ENCODE assay signal across 8 cellular contexts in genomic region chr3:88057650-88058321, GRCh38. TPM values are rescaled to one million over a fixed set of nuclear protein-coding genes. Genes with fewer than 3 reads are reported as not detected.
A peak's percentile ranks its signal among the peaks of the same experiment; 100 is the strongest.
DNase-seq lines count a peak whose midpoint lies in the region; ATAC-seq and TF ChIP-seq lines count a peak whose summit lies in the region.

No MANE protein-coding gene starts in this region.

- peaks cover 0 to 2% (median 0%) of the 10 kb centered on the region in 7 donors for H3K9me3 Mint-ChIP-seq in CD14-positive monocyte

- intact Hi-C loops in CD14-positive monocyte (cut with micrococcal nuclease) (loop anchor here (5.0 kb wide), 3 partner anchors 90 to 275 kb away; partner anchors contain the start of gene C3orf38 (in 1 of the 2)), left lung (cut with DNase I) (no loop called here), testis (cut with DNase I; ENCODE audit: low total_unique reads) (no loop called here)

- H3K27me3 ChIP-seq in left lung (no peaks in the 10 kb centered on the region), testis (no peaks in the 10 kb centered on the region)

- H3K36me3 Mint-ChIP-seq in CD14-positive monocyte = peaks cover 27 to 30% of the 10 kb centered on the region in 2 donors

- H3K9me3 ChIP-seq in left lung (no peaks in the 10 kb centered on the region), testis (no peaks in the 10 kb centered on the region)

- TF ChIP-seq CTCF in CD14-positive monocyte (IDR thresholded peaks at IDR 0.05) (no peak), astrocyte of the cerebellum (IDR thresholded peaks at IDR 0.05; ENCODE audit: low read depth, low read length, missing control alignments) (peak; percentile 38), left lung (IDR thresholded peaks at IDR 0.05) (peak in 1 of 2 donors; percentile 19), testis (IDR thresholded peaks at IDR 0.05) (no peak), GM13976 (IDR thresholded peaks at IDR 0.05; ENCODE audit: borderline replicate concordance, control extremely low read depth, extremely low read depth, insufficient read depth, missing control alignments) (no peak)

- H3K27ac Mint-ChIP-seq in CD14-positive monocyte = peak overlapping the region; percentile 86 to 99 (median 96)

- DNase-seq in CD14-positive monocyte (ENCODE audit: low spot score) (no peak), HS-27A (ENCODE audit: low read depth) (peak; percentile 26), astrocyte of the cerebellum (ENCODE audit: low read depth) (peak; percentile 6), left lung (no peak), testis (peak; percentile 16), GM13976 (ENCODE audit: low spot score) (no peak)
- no peak for DNase-seq in NK-92 treated with Interleukin-12 subunit alpha and Interleukin-12 subunit beta, amount 100 ng/mL, for 24 hours (lab: John Stamatoyannopoulos, UW)

- peaks cover 32 to 40% of the 10 kb centered on the region in 2 donors for H3K4me1 ChIP-seq in left lung
- H3K4me1 ChIP-seq in testis = peaks cover 18% of the 10 kb centered on the region

- ATAC-seq in left lung = no peak
- no peak for ATAC-seq in GM21737 (IDR thresholded peaks at IDR 0.05; ENCODE audit: unreplicated experiment)

- H3K4me3 Mint-ChIP-seq in CD14-positive monocyte = peak overlapping the region; percentile 98 to 99

- WGBS in testis, 2 donors = 4 to 5% methylated on average over 16 of the region's 16 CpGs

- H3K27ac ChIP-seq in left lung (peak overlapping the region; percentile 96 to 99), testis (peak overlapping the region; percentile 97 to 98)

- in situ Hi-C loops in astrocyte of the cerebellum (cut with HindIII; ENCODE audit: low sequenced_read_pairs) (no loop called here), GM13976 (cut with MboI; ENCODE audit: low sequenced_read_pairs, unreplicated experiment) (no loop called here)

- H3K36me3 ChIP-seq in left lung = peaks cover 0 to 20% of the 10 kb centered on the region in 2 donors
- no peaks in the 10 kb centered on the region for H3K36me3 ChIP-seq in testis (ENCODE audit: low read depth, missing control alignments)

- H3K27me3 Mint-ChIP-seq in CD14-positive monocyte (ENCODE audit: low read depth in 3 of 3) = no peaks in the 10 kb centered on the region

- peaks cover 35% of the 10 kb centered on the region for H3K4me1 Mint-ChIP-seq in CD14-positive monocyte

- peak overlapping the region; percentile 88 for H3K4me3 ChIP-seq in astrocyte of the cerebellum (ENCODE audit: low read depth, low read length)
- H3K4me3 ChIP-seq in left lung = peak overlapping the region; percentile 90
- H3K4me3 ChIP-seq in testis = peak overlapping the region; percentile 85 to 100

- TF ChIP-seq POLR2A in testis (IDR thresholded peaks at IDR 0.05) = no peak

RNA-seq across cellular contexts. Expression of gene CGGBP1, which starts 1.0 kb away (rescaled TPM):
- polyA plus RNA-seq in CD14-positive monocyte = 10 to 100 TPM; 68.7 to 82.4 TPM
- 10 to 100 TPM; 62.3 to 69.9 TPM for total RNA-seq in left lung
- 10 to 100 TPM; 54.0 to 68.0 TPM for total RNA-seq in testis
- 66.4 TPM for polyA plus RNA-seq in testis (ENCODE audit: insufficient read depth, low read depth, low replicate concordance)

RNA-seq across cellular contexts. Expression of gene ZNF654, which starts 1.3 kb away (rescaled TPM):
- polyA plus RNA-seq in CD14-positive monocyte = 1 to 10 TPM; 4.8 to 7.2 TPM
- 10 to 100 TPM; 12.5 to 14.2 TPM for total RNA-seq in left lung
- 10 to 100 TPM; 17.0 to 19.6 TPM for total RNA-seq in testis
- 11.3 TPM for polyA plus RNA-seq in testis (ENCODE audit: insufficient read depth, low read depth, low replicate concordance)

Comparison
In these comparisons a context has a peak if more than half of its experiments do, and no peak if none do; other contexts are left out.
1. DNase-seq: peak in HS-27A (single experiment), astrocyte of the cerebellum (single experiment) and testis (single experiment); none in CD14-positive monocyte (single experiment), left lung (0 of 2), NK-92 treated with Interleukin-12 subunit alpha and Interleukin-12 subunit beta, amount 100 ng/mL, for 24 hours (single experiment) and GM13976 (single experiment).
2. intact Hi-C loops: an anchor here in CD14-positive monocyte (5.0 kb wide); none called in left lung and testis.
3. Peak in every context shown above with its lines, with median percentiles within 50 percentile points of each other: H3K4me3 ChIP-seq.